In the genomic region with DNA sequence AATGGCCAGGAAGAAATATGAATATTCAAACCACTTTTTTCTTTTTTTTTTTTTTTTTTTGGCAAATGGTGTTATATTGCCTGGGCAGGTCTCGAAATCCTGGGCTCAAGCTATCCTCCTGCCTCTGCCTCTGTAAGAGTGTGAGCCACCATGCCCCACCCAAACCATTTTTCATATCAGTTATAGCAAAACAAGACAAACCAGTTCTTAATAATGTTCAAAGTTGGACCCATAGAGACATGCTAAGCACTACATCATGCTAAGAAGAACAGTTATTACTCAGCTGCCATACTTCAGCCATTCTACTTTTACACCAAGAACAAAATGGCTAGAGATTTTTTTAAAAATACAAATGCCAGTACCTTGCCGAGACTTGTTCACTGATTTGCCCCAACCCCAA, we compare ENCODE assay signal across 16 cellular contexts. TPM values are rescaled to one million over a fixed set of nuclear protein-coding genes. Genes with fewer than 3 reads are reported as not detected.
DNase-seq lines count a peak whose midpoint lies in the region; ATAC-seq, FAIRE-seq and TF ChIP-seq lines count a peak whose summit lies in the region.
"Had no signal": no experiment of that assay in that cellular context is flagged by ENCODE, and none has a peak within 500 bp of the region (broad histone marks: within the 10 kb centered on the region; RNA-seq: fewer than 3 reads in every experiment).

No MANE protein-coding gene starts in this region.

- H3K9me3 ChIP-seq in left lung: no peaks in the 10 kb centered on the region
- H3K9me3 ChIP-seq in testis: no peaks in the 10 kb centered on the region

- WGBS in testis, 2 donors: 76 to 89% methylated on average over 2 of the region's 2 CpGs

- intact Hi-C loops in left lung (cut with DNase I) (no loop called here), testis (cut with DNase I; ENCODE audit: low total_unique reads) (no loop called here)

- no peak for TF ChIP-seq POLR2A in testis (IDR thresholded peaks at IDR 0.05)

- no peaks in the 10 kb centered on the region for H3K27me3 ChIP-seq in bronchial epithelial cell (ENCODE audit: control insufficient read depth, insufficient read depth, low read length)
- H3K27me3 ChIP-seq in left lung: no peaks in the 10 kb centered on the region
- H3K27me3 ChIP-seq in testis: no peaks in the 10 kb centered on the region

- no peak overlapping the region for H3K4me3 ChIP-seq in bronchial epithelial cell (ENCODE audit: low read depth, low read length)
- H3K4me3 ChIP-seq in left lung: no peak overlapping the region
- no peak overlapping the region for H3K4me3 ChIP-seq in testis

- no peaks in the 10 kb centered on the region for H3K4me1 ChIP-seq in left lung
- H3K4me1 ChIP-seq in testis: peaks cover 3% of the 10 kb centered on the region

- DNase-seq in DMS79 treated with DMSO at 0.1 percent for 48 hours (lab: John Stamatoyannopoulos, UW): peak; percentile 93
- peak; percentile 83 for DNase-seq in bronchial epithelial cell (ENCODE audit: low read depth)
- no peak for DNase-seq in left lung
- DNase-seq in caudate nucleus (lab: John Stamatoyannopoulos, UW): no peak
- DNase-seq in testis: no peak
- DNase-seq in hepatic stellate cell (ENCODE audit: low spot score): no peak
- DNase-seq: ACHN; CD4-positive, alpha-beta T cell; HCEC 1CT; NCI-H146; NCI-H2107; NCI-H774; SHP77 had no signal

- ATAC-seq in left lung: peak; percentile 33
- ATAC-seq: Panc1 had no signal

- FAIRE-seq in bronchial epithelial cell (lab: Jason Lieb, UNC): no peak

- H3K36me3 ChIP-seq in bronchial epithelial cell (ENCODE audit: control insufficient read depth, insufficient read depth, low read length) (peaks cover 10% of the 10 kb centered on the region), left lung (peaks cover 3 to 73% of the 10 kb centered on the region in 2 donors), testis (ENCODE audit: low read depth, missing control alignments) (no peaks in the 10 kb centered on the region)

- no peak for TF ChIP-seq CTCF in 22Rv1 (IDR thresholded peaks at IDR 0.05)
- no peak for TF ChIP-seq CTCF in bronchial epithelial cell (IDR thresholded peaks at IDR 0.05; ENCODE audit: insufficient read depth, low read length, severe bottlenecking)
- no peak for TF ChIP-seq CTCF in left lung (IDR thresholded peaks at IDR 0.05)
- TF ChIP-seq CTCF in testis (IDR thresholded peaks at IDR 0.05): no peak

- H3K27ac ChIP-seq in 22Rv1 (0 out of 2 replicates have a peak overlapping the region, but pooled peaks have one; percentile 12), left lung (no peak overlapping the region), caudate nucleus (ENCODE audit: low read depth, low read length) (no peak overlapping the region), testis (no peak overlapping the region)

RNA-seq across cellular contexts. Expression of a gene that starts 25.5 kb away (rescaled TPM):
- total RNA-seq in bronchial epithelial cell (356 and 395 TPM in 2 replicates), left lung (10 to 100 TPM; 64.0 to 99.4 TPM), testis (10 to 100 TPM; 82.1 to 83.9 TPM)
- 158 TPM for polyA plus RNA-seq in testis (ENCODE audit: insufficient read depth, low read depth, low replicate concordance)

RNA-seq across cellular contexts. Expression of a gene that starts 26.0 kb away (rescaled TPM):
- total RNA-seq in bronchial epithelial cell (126 and 155 TPM in 2 replicates), left lung (100 to 1,000 TPM in 1 of 2 donors, 10 to 100 TPM in 1; 84.1 to 107 TPM), testis (100 to 1,000 TPM in 1 of 2 donors, 10 to 100 TPM in 1; 75.6 to 103 TPM)
- polyA plus RNA-seq in testis (ENCODE audit: insufficient read depth, low read depth, low replicate concordance): 68.0 TPM

RNA-seq across cellular contexts. Expression of a gene that starts 26.3 kb away (rescaled TPM):
- total RNA-seq in bronchial epithelial cell: 20.4 and 111 TPM in 2 replicates
- total RNA-seq in left lung: 1 to 10 TPM; 2.8 to 4.2 TPM
- 1 to 10 TPM; 4.2 to 5.7 TPM for total RNA-seq in testis
- 7.1 TPM for polyA plus RNA-seq in testis (ENCODE audit: insufficient read depth, low read depth, low replicate concordance)
- polyA plus RNA-seq: IgD-negative memory B cell had no signal

Comparison
In these comparisons a context has a peak if more than half of its experiments do, and no peak if none do; other contexts are left out.
1. DNase-seq: peak in DMS79 treated with DMSO at 0.1 percent for 48 hours (single experiment) and bronchial epithelial cell (single experiment); none in left lung (0 of 2), caudate nucleus (0 of 61), testis (single experiment) and hepatic stellate cell (single experiment).